7 cellular contexts compared by ENCODE assay signal in the genomic region with DNA sequence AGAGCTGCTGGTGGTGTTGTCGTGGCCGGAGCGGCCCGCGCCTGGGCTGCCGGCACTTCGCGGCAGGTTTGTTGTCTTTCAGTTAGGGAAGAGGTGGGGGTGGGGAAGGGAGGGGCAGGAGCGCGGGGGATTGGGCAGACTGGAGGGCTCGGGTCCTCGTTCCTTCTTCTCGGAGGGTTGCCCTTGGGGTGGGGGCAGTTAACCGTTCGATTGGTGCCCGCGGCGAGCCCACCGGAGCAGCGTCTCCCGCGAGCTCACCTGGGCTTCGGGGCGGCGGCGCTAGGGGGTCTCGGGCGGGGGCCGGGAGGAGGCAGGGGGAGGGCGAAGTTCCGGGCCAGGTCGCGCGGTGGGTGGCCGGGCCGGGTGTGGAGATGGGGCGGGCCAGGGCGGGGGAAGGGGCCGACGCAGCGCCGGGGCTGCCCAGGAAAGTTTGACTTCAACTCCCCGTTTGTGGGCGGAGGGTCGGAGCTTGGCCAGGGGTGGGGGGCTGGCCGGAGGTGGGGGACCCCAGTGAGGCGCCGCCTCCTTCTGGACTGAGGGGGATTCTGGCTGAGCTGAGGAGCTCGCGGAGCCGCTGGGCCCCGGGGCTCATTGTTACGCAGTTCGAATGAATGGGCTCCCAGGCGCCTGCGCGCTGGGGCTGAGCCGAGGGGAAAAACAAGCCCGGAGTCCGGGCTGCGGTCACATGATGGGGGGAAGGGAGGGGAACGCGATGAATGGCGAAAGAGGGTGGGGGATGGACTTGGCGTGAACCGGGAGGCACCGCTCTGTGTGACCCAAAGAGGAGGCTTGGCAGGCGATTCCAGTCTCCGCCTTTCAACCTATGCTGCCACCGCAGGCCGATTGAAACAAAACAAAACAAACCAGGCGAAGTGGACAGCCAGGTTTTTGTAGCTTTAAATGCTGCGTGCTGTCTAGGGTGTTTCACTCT. TPM values are rescaled to one million over a fixed set of nuclear protein-coding genes. Genes with fewer than 3 reads are reported as not detected.
DNase-seq lines count a peak whose midpoint lies in the region; ATAC-seq, FAIRE-seq and TF ChIP-seq lines count a peak whose summit lies in the region.

No MANE protein-coding gene starts in this region.

- FAIRE-seq in bronchial epithelial cell (lab: Jason Lieb, UNC): no peak

- no peaks in the 10 kb centered on the region for H3K27me3 Mint-ChIP-seq in WTC11 (ENCODE audit: low read depth)

- no peaks in the 10 kb centered on the region for H3K9me3 Mint-ChIP-seq in WTC11

- peak overlapping the region; percentile 98 for H3K4me3 ChIP-seq in bronchial epithelial cell (ENCODE audit: low read depth, low read length)
- peak overlapping the region; percentile 92 to 98 (median 94) for H3K4me3 ChIP-seq in skin epidermis

- POLR2A ChIA-PET in WTC11 (lab: Charles Lee): interaction anchor here (0.5 to 1.6 kb wide), 5 partner anchors 31 to 884 kb away, joined by 3 to 8 read pairs (median 4); partner anchors contain the start of gene NAMPT

- peak; percentile 14 for ATAC-seq in GM18520 (IDR thresholded peaks at IDR 0.05; ENCODE audit: unreplicated experiment)
- peak; percentile 15 for ATAC-seq in HG03159 (IDR thresholded peaks at IDR 0.05; ENCODE audit: unreplicated experiment)
- ATAC-seq in WTC11: peak; percentile 56

- H3K36me3 Mint-ChIP-seq in WTC11: peaks cover 2% of the 10 kb centered on the region; the same call in 1 of the 2 replicates

- CTCF ChIA-PET in WTC11 (lab: Charles Lee): interaction anchor here (0.9 to 3.5 kb wide), 18 partner anchors 13 to 993 kb away, joined by 3 to 29 read pairs (median 4); no protein-coding TSS in a partner anchor

- H3K4me3 Mint-ChIP-seq in WTC11: peak overlapping the region; percentile 94

- TF ChIP-seq CTCF in WTC11 (IDR thresholded peaks at IDR 0.05) (no peak), bronchial epithelial cell (IDR thresholded peaks at IDR 0.05; ENCODE audit: insufficient read depth, low read length, severe bottlenecking) (peak; percentile 11)

- peak overlapping the region; percentile 90 to 100 (median 98) for H3K27ac ChIP-seq in skin epidermis

- no peaks in the 10 kb centered on the region for H3K27me3 ChIP-seq in bronchial epithelial cell (ENCODE audit: control insufficient read depth, insufficient read depth, low read length)

- H3K27ac Mint-ChIP-seq in WTC11: peak overlapping the region; percentile 100

- no peaks in the 10 kb centered on the region for H3K36me3 ChIP-seq in bronchial epithelial cell (ENCODE audit: control insufficient read depth, insufficient read depth, low read length)

- peaks cover 52% of the 10 kb centered on the region for H3K4me1 Mint-ChIP-seq in WTC11

- DNase-seq in NCI-H226 (peak; percentile 93), WTC11 (ENCODE audit: low spot score) (peak; percentile 94), bronchial epithelial cell (ENCODE audit: low read depth) (peak; percentile 93), iPS-NIHi11 (ENCODE audit: low spot score) (peak; percentile 86)

TF ChIP-seq in WTC11, 78 proteins besides CTCF, POLR2A, EP300 and RAD21 (continues in another document):
- TF ChIP-seq MYBL2 (CRISPR knock-in tag; IDR thresholded peaks at IDR 0.05) (peak; percentile 61; the same call in 1 of the 2 replicates), ZNF281 (CRISPR knock-in tag; IDR thresholded peaks at IDR 0.05) (peak; percentile 92), ETV6 (CRISPR knock-in tag; IDR thresholded peaks at IDR 0.05) (peak; percentile 49; the same call in 1 of the 2 replicates), FOXP4 (CRISPR knock-in tag; IDR thresholded peaks at IDR 0.05) (peak; percentile 67; the same call in 1 of the 2 replicates), GABPB1 (CRISPR knock-in tag; IDR thresholded peaks at IDR 0.05) (peak; percentile 71; the same call in 1 of the 2 replicates), MAX (CRISPR knock-in tag; IDR thresholded peaks at IDR 0.05) (peak; percentile 55; the same call in 1 of the 2 replicates), ZNF512 (CRISPR knock-in tag; IDR thresholded peaks at IDR 0.05; ENCODE audit: borderline replicate concordance) (no peak)
- TF ChIP-seq, protein P1, sequence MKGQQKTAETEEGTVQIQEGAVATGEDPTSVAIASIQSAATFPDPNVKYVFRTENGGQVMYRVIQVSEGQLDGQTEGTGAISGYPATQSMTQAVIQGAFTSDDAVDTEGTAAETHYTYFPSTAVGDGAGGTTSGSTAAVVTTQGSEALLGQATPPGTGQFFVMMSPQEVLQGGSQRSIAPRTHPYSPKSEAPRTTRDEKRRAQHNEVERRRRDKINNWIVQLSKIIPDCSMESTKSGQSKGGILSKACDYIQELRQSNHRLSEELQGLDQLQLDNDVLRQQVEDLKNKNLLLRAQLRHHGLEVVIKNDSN (CRISPR knock-in tag; IDR thresholded peaks at IDR 0.05): peak; percentile 95
- TF ChIP-seq, protein P2, sequence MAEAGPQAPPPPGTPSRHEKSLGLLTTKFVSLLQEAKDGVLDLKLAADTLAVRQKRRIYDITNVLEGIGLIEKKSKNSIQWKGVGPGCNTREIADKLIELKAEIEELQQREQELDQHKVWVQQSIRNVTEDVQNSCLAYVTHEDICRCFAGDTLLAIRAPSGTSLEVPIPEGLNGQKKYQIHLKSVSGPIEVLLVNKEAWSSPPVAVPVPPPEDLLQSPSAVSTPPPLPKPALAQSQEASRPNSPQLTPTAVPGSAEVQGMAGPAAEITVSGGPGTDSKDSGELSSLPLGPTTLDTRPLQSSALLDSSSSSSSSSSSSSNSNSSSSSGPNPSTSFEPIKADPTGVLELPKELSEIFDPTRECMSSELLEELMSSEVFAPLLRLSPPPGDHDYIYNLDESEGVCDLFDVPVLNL (CRISPR knock-in tag; IDR thresholded peaks at IDR 0.05; ENCODE audit: borderline replicate concordance, low read depth): no peak

RNA-seq across cellular contexts. Expression of gene HBP1, which starts 0.6 kb away (rescaled TPM):
- 27.0 to 31.0 TPM (median 29.2 TPM) in 3 replicates for total RNA-seq in WTC11 (2021)
- 66.7 and 69.5 TPM in 2 replicates for total RNA-seq in bronchial epithelial cell

Comparison
In these comparisons a context has a peak if more than half of its experiments do, and no peak if none do; other contexts are left out.
1. Peak in every context shown above with its lines: DNase-seq, ATAC-seq, H3K4me3 ChIP-seq and H3K27ac ChIP-seq.